Comparison of ENCODE assay signal across 8 cellular contexts in genomic region chr14:71324767-71325272, GRCh38. TPM values are rescaled to one million over a fixed set of nuclear protein-coding genes. Genes with fewer than 3 reads are reported as not detected.
DNase-seq lines count a peak whose midpoint lies in the region; ATAC-seq and TF ChIP-seq lines count a peak whose summit lies in the region.

No MANE protein-coding gene starts in this region.

- H3K36me3 ChIP-seq in ES-I3 (ENCODE audit: insufficient read depth, low read length), result no peaks in the 10 kb centered on the region

- H3K36me3 Mint-ChIP-seq in activated naive CD8-positive, alpha-beta T cell, result peaks cover 3% of the 10 kb centered on the region
- peaks cover 0 to 5% of the 10 kb centered on the region in 2 donors for H3K36me3 Mint-ChIP-seq in naive B cell

- no peak overlapping the region for H3K4me3 ChIP-seq in coronary artery

- peaks cover 69% of the 10 kb centered on the region for H3K4me1 Mint-ChIP-seq in activated naive CD8-positive, alpha-beta T cell (ENCODE audit: low read depth)
- H3K4me1 Mint-ChIP-seq in naive B cell, result peaks cover 66 to 75% (median 72%) of the 10 kb centered on the region in 3 donors

- no peaks in the 10 kb centered on the region for H3K9me3 Mint-ChIP-seq in activated naive CD8-positive, alpha-beta T cell (ENCODE audit: low read depth)
- no peaks in the 10 kb centered on the region for H3K9me3 Mint-ChIP-seq in naive B cell

- H3K27ac ChIP-seq in coronary artery, result no peak overlapping the region

- peaks cover 33% of the 10 kb centered on the region for H3K4me1 ChIP-seq in ES-I3 (ENCODE audit: insufficient read depth, low read length)

- peak; percentile 24 to 32 for ATAC-seq in naive B cell (ENCODE audit: low read depth in 2 of 2)
- no peak for ATAC-seq in GM19324 (IDR thresholded peaks at IDR 0.05; ENCODE audit: low FRiP score, unreplicated experiment)

- peak overlapping the region; percentile 22; the same call in 1 of the 2 replicates for H3K9ac ChIP-seq in ES-I3 (ENCODE audit: low read depth, low read length)

- no peak for TF ChIP-seq CTCF in coronary artery (IDR thresholded peaks at IDR 0.05)

- DNase-seq in KBM-7, result peak; percentile 85
- DNase-seq in naive B cell, result peak; percentile 69
- DNase-seq in coronary artery (ENCODE audit: low spot score), result no peak
- DNase-seq in MV-4-11 (lab: John Stamatoyannopoulos, UW), result no peak
- DNase-seq in mesenteric fat pad (ENCODE audit: low spot score), result no peak

- peak overlapping the region; percentile 23 for H3K27ac Mint-ChIP-seq in activated naive CD8-positive, alpha-beta T cell
- peak overlapping the region; percentile 89 to 96 (median 92) for H3K27ac Mint-ChIP-seq in naive B cell

- peak overlapping the region; percentile 64 for H3K4me3 Mint-ChIP-seq in activated naive CD8-positive, alpha-beta T cell
- H3K4me3 Mint-ChIP-seq in naive B cell, result peak overlapping the region; percentile 68 to 97 (median 84)

- H3K9me3 ChIP-seq in ES-I3 (ENCODE audit: control insufficient read depth, insufficient read depth, low read length), result no peaks in the 10 kb centered on the region

- in situ Hi-C loops in KBM-7 (cut with MboI; ENCODE audit: low pct_unique_long_range_greater_than_20kb, low sequenced_read_pairs), result no loop called here

- no peaks in the 10 kb centered on the region for H3K27me3 Mint-ChIP-seq in activated naive CD8-positive, alpha-beta T cell
- no peaks in the 10 kb centered on the region for H3K27me3 Mint-ChIP-seq in naive B cell

RNA-seq across cellular contexts. Expression of gene SIPA1L1, which starts 4.5 kb away (rescaled TPM):
- 100 to 1,000 TPM in 1 of 6 donors, 10 to 100 TPM in 4, 1 to 10 TPM in 1; 8.3 to 106 (median 65.8) TPM for polyA plus RNA-seq in naive B cell (ENCODE audit: low read depth in 6 of 6)
- 23.7 TPM for total RNA-seq in mesenteric fat pad

Comparison
In these comparisons a context has a peak if more than half of its experiments do, and no peak if none do; other contexts are left out.
1. DNase-seq: peak in KBM-7 (single experiment) and naive B cell (single experiment); none in coronary artery (single experiment), MV-4-11 (single experiment) and mesenteric fat pad (single experiment).